ENCODE assay signal across 20 cellular contexts in genomic region chr3:146390006-146390772, GRCh38.
"Had no signal": no experiment of that assay in that cellular context is flagged by ENCODE, and none has a peak within 500 bp of the region (broad histone marks: within the 10 kb centered on the region; RNA-seq: fewer than 3 reads in every experiment).

No MANE protein-coding gene starts in this region.

- FAIRE-seq: small intestine, TTC549 had no signal

- H3K36me3 Mint-ChIP-seq: activated naive CD8-positive, alpha-beta T cell; naive thymus-derived CD4-positive, alpha-beta T cell had no signal

- H3K4me1 Mint-ChIP-seq: activated CD4-positive, alpha-beta T cell treated with anti-CD3 and anti-CD28 coated beads, Interleukin-2, amount 10 ng/mL, durations not matched to agents 24 days and 14 days had no signal

- H3K9me3 Mint-ChIP-seq: activated CD4-positive, alpha-beta T cell treated with anti-CD3 and anti-CD28 coated beads, Interleukin-2, amount 10 ng/mL, durations not matched to agents 24 days and 14 days; naive thymus-derived CD4-positive, alpha-beta T cell had no signal

- H3K9me3 ChIP-seq: esophagus muscularis mucosa, tibial nerve, vagina had no signal

- H3K27ac ChIP-seq: cardiac muscle cell, esophagus muscularis mucosa, parathyroid adenoma, tibial nerve, vagina had no signal

- H3K4me1 ChIP-seq: parathyroid adenoma had no signal

- H3K27me3 ChIP-seq: cardiac muscle cell, esophagus muscularis mucosa, tibial nerve, vagina had no signal

- H3K27ac Mint-ChIP-seq: activated CD4-positive, alpha-beta T cell treated with anti-CD3 and anti-CD28 coated beads, Interleukin-2, amount 10 ng/mL, durations not matched to agents 24 days and 14 days; activated naive CD8-positive, alpha-beta T cell; naive thymus-derived CD4-positive, alpha-beta T cell had no signal

- ATAC-seq: naive thymus-derived CD4-positive, alpha-beta T cell had no signal

- DNase-seq: activated CD4-positive, alpha-beta T cell treated with anti-CD3 and anti-CD28 coated beads, Interleukin-2, amount 10 ng/mL, durations not matched to agents 24 days and 14 days; activated CD4-positive, CD25-positive, alpha-beta regulatory T cell; activated CD8-positive, alpha-beta memory T cell treated with anti-CD3 and anti-CD28 coated beads, Interleukin-2, amount 50 U/mL, for 48 hours; activated gamma-delta T cell treated with Interleukin-2 at 50 U/mL for 16 hours; foreskin melanocyte; left cardiac atrium; naive thymus-derived CD4-positive, alpha-beta T cell; retina; small intestine; stimulated activated CD4-positive, alpha-beta T cell treated with anti-CD3 and anti-CD28 coated beads, Interleukin-4, amount 100 ng/mL, for 24 hours; stimulated activated naive CD4-positive, alpha-beta T cell; substantia nigra; SW 1271 had no signal

- H3K9ac ChIP-seq: parathyroid adenoma had no signal

- H2AFZ ChIP-seq: parathyroid adenoma had no signal

- H3K4me3 Mint-ChIP-seq: activated CD4-positive, alpha-beta T cell treated with anti-CD3 and anti-CD28 coated beads, Interleukin-2, amount 10 ng/mL, durations not matched to agents 24 days and 14 days; activated naive CD8-positive, alpha-beta T cell; naive thymus-derived CD4-positive, alpha-beta T cell had no signal

- H3K79me2 ChIP-seq: parathyroid adenoma had no signal

- H3K36me3 ChIP-seq: cardiac muscle cell, esophagus muscularis mucosa, tibial nerve, vagina had no signal

- H3K4me3 ChIP-seq: cardiac muscle cell, esophagus muscularis mucosa, tibial nerve, vagina had no signal
